17 cellular contexts compared by ENCODE assay signal in the genomic region with DNA sequence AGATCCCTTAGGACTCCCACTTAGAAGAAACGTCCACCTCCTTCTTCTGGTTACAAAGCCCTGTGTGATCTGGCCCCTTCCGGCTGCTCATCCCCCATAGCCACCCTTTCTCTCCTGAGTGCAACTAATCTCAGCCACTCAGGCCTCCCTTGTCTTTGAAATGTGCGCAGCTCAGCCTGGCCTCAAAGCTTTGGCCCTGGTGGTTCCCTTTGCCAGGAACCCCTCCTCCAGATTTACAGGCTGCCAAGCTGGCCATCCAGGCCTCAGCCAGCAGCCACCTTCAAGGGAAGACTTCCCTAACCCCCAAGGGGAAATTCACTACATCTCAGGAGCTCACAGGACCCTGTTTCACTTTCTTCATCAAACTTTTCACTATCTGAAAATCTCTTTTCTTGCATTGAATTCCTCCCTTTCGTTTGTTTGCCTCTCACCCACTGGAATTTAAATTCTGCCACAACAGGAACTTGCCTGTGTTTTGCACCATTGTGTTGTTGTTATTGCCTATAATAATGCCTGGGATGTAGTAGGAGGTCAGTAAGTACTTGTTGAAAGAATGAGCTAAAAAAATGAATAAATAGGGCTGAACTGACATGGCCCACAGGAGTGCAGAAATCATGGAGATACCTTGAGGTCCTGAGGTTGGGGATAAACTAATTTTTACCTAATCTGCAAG.
DNase-seq lines count a peak whose midpoint lies in the region; ATAC-seq and TF ChIP-seq lines count a peak whose summit lies in the region.
"Had no signal": no experiment of that assay in that cellular context is flagged by ENCODE, and none has a peak within 500 bp of the region (broad histone marks: within the 10 kb centered on the region; RNA-seq: fewer than 3 reads in every experiment).

No MANE protein-coding gene starts in this region.

- BruUV-seq in mammary epithelial cell (replicated peaks; lab: Mats Ljungman, UMichigan) = no TSS peak

- H3K4me3 ChIP-seq in mammary epithelial cell (replicated peaks in 1 of 3; ENCODE audit: insufficient read depth in 1 of 3, low read depth in 2 of 3, low read length in 3 of 3) (no peak overlapping the region), muscle layer of duodenum (ENCODE audit: low read depth in 1 of 2, low read length in 2 of 2) (no peak overlapping the region), tibial artery (no peak overlapping the region)
- H3K4me3 ChIP-seq: adrenal gland had no signal

- H3K36me3 ChIP-seq in mammary epithelial cell (ENCODE audit: insufficient read depth, low read length) (no peaks in the 10 kb centered on the region), muscle layer of duodenum (ENCODE audit: control insufficient read depth in 1 of 2, insufficient read depth in 2 of 2, low read length in 2 of 2) (no peaks in the 10 kb centered on the region), tibial artery (no peaks in the 10 kb centered on the region)
- H3K36me3 ChIP-seq: adrenal gland had no signal

- H3K27ac ChIP-seq in mammary epithelial cell (ENCODE audit: insufficient read depth, low read depth, low read length) = peak overlapping the region; percentile 52
- H3K27ac ChIP-seq in muscle layer of duodenum (ENCODE audit: low read length) = peak overlapping the region; percentile 37
- H3K27ac ChIP-seq in tibial artery = peak overlapping the region; percentile 26 to 38
- H3K27ac ChIP-seq: 22Rv1, adrenal gland had no signal

- ATAC-seq in GM21447 (IDR thresholded peaks at IDR 0.05; ENCODE audit: unreplicated experiment) (no peak), GM21737 (IDR thresholded peaks at IDR 0.05; ENCODE audit: unreplicated experiment) (no peak)

- 13% methylated on average over 4 of the region's 4 CpGs for WGBS in mammary epithelial cell (ENCODE audit: low coverage, missing lambda C conversion rate)

- H3K79me2 ChIP-seq in mammary epithelial cell (ENCODE audit: insufficient read depth, low read length) = no peaks in the 10 kb centered on the region

- TF ChIP-seq CTCF in mammary epithelial cell (conservative IDR thresholded peaks at IDR 0.05 in 1 of 2, IDR thresholded peaks at IDR 0.05 in 1 of 2; ENCODE audit: extremely low read depth in 1 of 2, insufficient read depth in 1 of 2, low read depth in 1 of 2, low read length in 2 of 2) = no peak
- TF ChIP-seq CTCF in tibial artery (IDR thresholded peaks at IDR 0.05) = no peak

- intact Hi-C loops in mammary epithelial cell (cut with micrococcal nuclease) = loop anchor here (5.0 kb wide), 1 partner anchor 67 kb away; no protein-coding TSS in a partner anchor
- intact Hi-C loops in tibial artery (cut with DNase I; ENCODE audit: low total_unique reads) = no loop called here

- DNase-seq in DMS79 treated with DMSO at 0.1 percent for 48 hours (lab: John Stamatoyannopoulos, UW) (peak; percentile 70), DMS79 (lab: John Stamatoyannopoulos, UW) (no peak), mammary epithelial cell (no peak), tibial artery (no peak), NCI-H128 (lab: John Stamatoyannopoulos, UW; ENCODE audit: unreplicated experiment) (no peak)
- DNase-seq: activated CD4-positive, alpha-beta T cell treated with anti-CD3 and anti-CD28 coated beads, Interleukin-2, amount 10 ng/mL, durations not matched to agents 7 days and 5 days; activated T-cell treated with anti-CD3 and anti-CD28 coated beads, Interleukin-2, amount 50 U/mL, for 24 hours; adrenal gland; CD4-positive, alpha-beta memory T cell; GDM1; KBM-7; NCI-H146; T1000 had no signal

- CTCF ChIA-PET in mammary epithelial cell (lab: Charles Lee; ENCODE audit: low non-redundant PET) = interaction anchor here (0.5 to 0.6 kb wide), 2 partner anchors 131 to 270 kb away, joined by 3 to 4 read pairs; no protein-coding TSS in a partner anchor

- no peaks in the 10 kb centered on the region for H3K27me3 ChIP-seq in mammary epithelial cell (ENCODE audit: insufficient read depth, low read length)
- no peaks in the 10 kb centered on the region for H3K27me3 ChIP-seq in muscle layer of duodenum (ENCODE audit: low read depth, low read length)
- no peaks in the 10 kb centered on the region for H3K27me3 ChIP-seq in tibial artery

- peak overlapping the region; percentile 72 for H2AFZ ChIP-seq in mammary epithelial cell (ENCODE audit: low read depth, low read length)

- peaks cover 3% of the 10 kb centered on the region for H3K9me3 ChIP-seq in mammary epithelial cell (replicated peaks; ENCODE audit: insufficient read depth, low read length)
- peaks cover 0 to 5% of the 10 kb centered on the region in 2 donors for H3K9me3 ChIP-seq in muscle layer of duodenum (ENCODE audit: control insufficient read depth in 1 of 2, low read length in 2 of 2)
- peaks cover 0 to 14% (median 9%) of the 10 kb centered on the region in 3 donors for H3K9me3 ChIP-seq in tibial artery
- H3K9me3 ChIP-seq: adrenal gland had no signal

- dilution Hi-C loops in mammary epithelial cell (cut with HindIII; ENCODE audit: low sequenced_read_pairs) = no loop called here

- H4K20me1 ChIP-seq in mammary epithelial cell (ENCODE audit: insufficient read depth, low read length) = no peaks in the 10 kb centered on the region

- in situ Hi-C loops in mammary epithelial cell (cut with MboI; ENCODE audit: low sequenced_read_pairs in 2 of 2) = no loop called here

- no peak overlapping the region for H3K4me2 ChIP-seq in mammary epithelial cell (ENCODE audit: insufficient read depth, low read depth, low read length)

- H3K9ac ChIP-seq in mammary epithelial cell (ENCODE audit: insufficient read depth, low read length) = no peak overlapping the region

- H3K4me1 ChIP-seq in mammary epithelial cell (ENCODE audit: insufficient read depth, low read length) (peaks cover 46% of the 10 kb centered on the region), muscle layer of duodenum (ENCODE audit: control insufficient read depth in 1 of 2, insufficient read depth in 2 of 2, low read length in 2 of 2) (peaks cover 0 to 17% of the 10 kb centered on the region in 2 donors), tibial artery (peaks cover 0 to 17% (median 4%) of the 10 kb centered on the region in 4 donors)
